1 cellular context compared by ENCODE assay signal in genomic region chr3:169966951-169967915, GRCh38.
TF ChIP-seq lines count a peak whose summit lies in the region.

No MANE protein-coding gene starts in this region.

TF ChIP-seq in HepG2, 621 proteins besides CTCF, POLR2A, EP300 and RAD21 (continued from another document and continues in another):
- TF ChIP-seq NFAT5 (CRISPR knock-in tag; IDR thresholded peaks at IDR 0.05) = no peak; the same call in 1 of the 2 replicates
- TF ChIP-seq U2AF1 (optimal IDR thresholded peaks at IDR 0.05; ENCODE audit: low read depth, low read length) = no peak
- no peak for TF ChIP-seq ZNF256 (CRISPR knock-in tag; conservative IDR thresholded peaks at IDR 0.05)
- no peak for TF ChIP-seq SRSF4 (IDR thresholded peaks at IDR 0.05; ENCODE audit: low read depth, low read length, poor library complexity, severe bottlenecking)
- 0 out of 2 replicates have a peak, but pooled peaks have one; percentile 3 for TF ChIP-seq ZNF138 (CRISPR knock-in tag; IDR thresholded peaks at IDR 0.05; ENCODE audit: low read depth)
- TF ChIP-seq HBP1 (CRISPR knock-in tag; IDR thresholded peaks at IDR 0.05; ENCODE audit: low read depth) = no peak
- peak; percentile 83; the same call in 1 of the 2 replicates for TF ChIP-seq ZNF816 (CRISPR knock-in tag; IDR thresholded peaks at IDR 0.05; ENCODE audit: borderline replicate concordance)
- no peak for TF ChIP-seq POGZ (CRISPR knock-in tag; IDR thresholded peaks at IDR 0.05)
- TF ChIP-seq ZNF878 (CRISPR knock-in tag; IDR thresholded peaks at IDR 0.05) = no peak
- TF ChIP-seq NFKBIZ (CRISPR knock-in tag; IDR thresholded peaks at IDR 0.05) = peak; percentile 5; the same call in 1 of the 2 replicates
- no peak for TF ChIP-seq GABPA (IDR thresholded peaks at IDR 0.05; ENCODE audit: low read depth, low read length)
- no peak for TF ChIP-seq GABPA (CRISPR knock-in tag; IDR thresholded peaks at IDR 0.05; ENCODE audit: low read depth)
- peak; percentile 27; the same call in 1 of the 2 replicates for TF ChIP-seq CREB1 (IDR thresholded peaks at IDR 0.05)
- no peak for TF ChIP-seq CREB1 (CRISPR knock-in tag; IDR thresholded peaks at IDR 0.05)
- TF ChIP-seq RFX5 (IDR thresholded peaks at IDR 0.05; ENCODE audit: low read depth, low read length) = no peak
- TF ChIP-seq ZC3H4 (CRISPR knock-in tag; IDR thresholded peaks at IDR 0.05; ENCODE audit: borderline replicate concordance) = no peak
- TF ChIP-seq ZSCAN22 (CRISPR knock-in tag; IDR thresholded peaks at IDR 0.05) = no peak
- TF ChIP-seq ZNF331 (CRISPR knock-in tag; IDR thresholded peaks at IDR 0.05) = no peak
- no peak for TF ChIP-seq YY1 (IDR thresholded peaks at IDR 0.05; ENCODE audit: insufficient read depth, insufficient replicate concordance, low read depth, low read length)
- no peak for TF ChIP-seq TFAP4 (IDR thresholded peaks at IDR 0.05; ENCODE audit: borderline replicate concordance, low read depth)
- no peak for TF ChIP-seq TCF12 (IDR thresholded peaks at IDR 0.05)
- TF ChIP-seq TCF12 (CRISPR knock-in tag; IDR thresholded peaks at IDR 0.05) = no peak
- no peak for TF ChIP-seq ELF1 (CRISPR knock-in tag; IDR thresholded peaks at IDR 0.05)
- no peak for TF ChIP-seq NR2F6 (IDR thresholded peaks at IDR 0.05)
- TF ChIP-seq NR2F6 (CRISPR knock-in tag; IDR thresholded peaks at IDR 0.05) = no peak
- no peak for TF ChIP-seq ZNF296 (CRISPR knock-in tag; conservative IDR thresholded peaks at IDR 0.05)
- TF ChIP-seq IRX3 (CRISPR knock-in tag; IDR thresholded peaks at IDR 0.05; ENCODE audit: borderline replicate concordance, low read depth) = no peak
- TF ChIP-seq ZNF451 (CRISPR knock-in tag; IDR thresholded peaks at IDR 0.05) = no peak; the same call in 1 of the 2 replicates
- TF ChIP-seq ZNF350 (CRISPR knock-in tag; IDR thresholded peaks at IDR 0.05; ENCODE audit: borderline replicate concordance, low read depth) = no peak; the same call in 1 of the 2 replicates
- no peak for TF ChIP-seq AKAP8 (CRISPR knock-in tag; IDR thresholded peaks at IDR 0.05)
- no peak for TF ChIP-seq KMT2A (CRISPR knock-in tag; IDR thresholded peaks at IDR 0.05)
- no peak for TF ChIP-seq SRSF9 (IDR thresholded peaks at IDR 0.05; ENCODE audit: borderline replicate concordance, insufficient read depth, low read depth, low read length, poor library complexity, severe bottlenecking)
- TF ChIP-seq KLF12 (CRISPR knock-in tag; IDR thresholded peaks at IDR 0.05; ENCODE audit: borderline replicate concordance) = no peak
- no peak for TF ChIP-seq ZMAT5 (CRISPR knock-in tag; IDR thresholded peaks at IDR 0.05; ENCODE audit: borderline replicate concordance, low read depth)
- TF ChIP-seq CREBL2 (CRISPR knock-in tag; IDR thresholded peaks at IDR 0.05; ENCODE audit: borderline replicate concordance) = no peak; the same call in 1 of the 2 replicates
- TF ChIP-seq NFYB (CRISPR knock-in tag; IDR thresholded peaks at IDR 0.05) = no peak
- TF ChIP-seq ZNF318 (CRISPR knock-in tag; IDR thresholded peaks at IDR 0.05) = no peak
- no peak for TF ChIP-seq FUBP1 (CRISPR knock-in tag; IDR thresholded peaks at IDR 0.05; ENCODE audit: borderline replicate concordance)
- peak; percentile 71; the same call in 1 of the 3 replicates for TF ChIP-seq MXI1 (IDR thresholded peaks at IDR 0.05; ENCODE audit: borderline replicate concordance, low read depth, low read length)
- TF ChIP-seq SKI (IDR thresholded peaks at IDR 0.05; ENCODE audit: partially characterized antibody) = no peak
- TF ChIP-seq ZNF678 (CRISPR knock-in tag; IDR thresholded peaks at IDR 0.05) = no peak
- TF ChIP-seq LRRFIP1 (CRISPR knock-in tag; conservative IDR thresholded peaks at IDR 0.05) = no peak
- TF ChIP-seq RFX1 (IDR thresholded peaks at IDR 0.05) = no peak
- no peak for TF ChIP-seq CCDC6 (CRISPR knock-in tag; IDR thresholded peaks at IDR 0.05)
